In genomic region chr14:73237219-73237785, GRCh38 we compare ENCODE assay signal across 8 cellular contexts. TPM values are rescaled to one million over a fixed set of nuclear protein-coding genes. Genes with fewer than 3 reads are reported as not detected.
DNase-seq lines count a peak whose midpoint lies in the region; ATAC-seq, FAIRE-seq and TF ChIP-seq lines count a peak whose summit lies in the region.

PAPLN (plus strand) TSS chr14:73237506; CDS start chr14:73239779, 2,273 bp downstream.

- H3K9me2 ChIP-seq in OCI-LY7 (ENCODE audit: insufficient read depth, low read length) (no peaks in the 10 kb centered on the region), MM.1S (replicated peaks; ENCODE audit: insufficient read depth, low read length) (no peaks in the 10 kb centered on the region)

- H3K36me3 ChIP-seq in OCI-LY7 (ENCODE audit: insufficient read depth, low read length) (no peaks in the 10 kb centered on the region), endothelial cell of umbilical vein (ENCODE audit: control insufficient read depth in 2 of 2, extremely low read depth in 1 of 2, insufficient read depth in 2 of 2, low read length in 2 of 2) (no peaks in the 10 kb centered on the region), MM.1S (replicated peaks; ENCODE audit: insufficient read depth, low read length) (no peaks in the 10 kb centered on the region)

- dilution Hi-C loops in endothelial cell of umbilical vein (cut with MboI; ENCODE audit: extremely low pct_ligation_motif_present, low sequenced_read_pairs), result no loop called here

- H3K27me3 ChIP-seq in endothelial cell of umbilical vein (ENCODE audit: control insufficient read depth in 2 of 2, insufficient read depth in 2 of 2, low read length in 2 of 2) (peaks cover 5 to 6% of the 10 kb centered on the region in 2 experiments), MM.1S (replicated peaks; ENCODE audit: insufficient read depth, low read length) (peaks cover 11% of the 10 kb centered on the region)

- H3K4me3 ChIP-seq in OCI-LY7 (ENCODE audit: low read depth, low read length, poor library complexity, severe bottlenecking) (no peak within 1 kb of the TSS), endothelial cell of umbilical vein (replicated peaks in 1 of 3; ENCODE audit: insufficient read depth in 1 of 3, low read depth in 1 of 3, low read length in 3 of 3) (peak within 1 kb of the TSS in 2 of 3 experiments; percentile 34 to 44), MM.1S (ENCODE audit: low read length) (no peak within 1 kb of the TSS)

- H4K20me1 ChIP-seq in OCI-LY7 (ENCODE audit: insufficient read depth, low read length) (no peaks in the 10 kb centered on the region), endothelial cell of umbilical vein (replicated peaks; ENCODE audit: control insufficient read depth, extremely low read depth, insufficient read depth, low read length) (no peaks in the 10 kb centered on the region), MM.1S (ENCODE audit: insufficient read depth, low read length) (no peaks in the 10 kb centered on the region)

- H2AFZ ChIP-seq in OCI-LY7 (ENCODE audit: low read length), result no peak within 1 kb of the TSS
- peak within 1 kb of the TSS; percentile 44 for H2AFZ ChIP-seq in endothelial cell of umbilical vein (ENCODE audit: low read depth, low read length)
- H2AFZ ChIP-seq in MM.1S (ENCODE audit: low read length), result no peak within 1 kb of the TSS

- CTCF ChIA-PET in OCI-LY7 (lab: Charles Lee; ENCODE audit: unreplicated experiment) (no interaction called here), endothelial cell of umbilical vein (lab: Charles Lee) (interaction anchor here (1.5 kb wide), 2 partner anchors 58 to 64 kb away, joined by 3 to 8 read pairs; no protein-coding TSS in a partner anchor), HEK293T (lab: Yijun Ruan, JAX) (no interaction called here)

- H3K27ac Mint-ChIP-seq in naive thymus-derived CD8-positive, alpha-beta T cell, result peak within 1 kb of the TSS in 2 of 10 donors; percentile 54 to 63

- peak within 1 kb of the TSS; percentile 40; the same call in 1 of the 2 replicates for H3K4me2 ChIP-seq in OCI-LY7 (ENCODE audit: low read length)
- H3K4me2 ChIP-seq in endothelial cell of umbilical vein (ENCODE audit: insufficient read depth, low read length), result peak within 1 kb of the TSS; percentile 43
- H3K4me2 ChIP-seq in MM.1S (ENCODE audit: low read depth, low read length), result no peak within 1 kb of the TSS

- intact Hi-C loops in OCI-LY7 (cut with micrococcal nuclease; ENCODE audit: unreplicated experiment), result no loop called here
- intact Hi-C loops in endothelial cell of umbilical vein (cut with micrococcal nuclease), result no loop called here

- H3K4me1 ChIP-seq in OCI-LY7 (ENCODE audit: insufficient read depth, low read length, poor library complexity, severe bottlenecking) (peaks cover 32% of the 10 kb centered on the region), endothelial cell of umbilical vein (ENCODE audit: control insufficient read depth, extremely low read depth, insufficient read depth, low read length) (peaks cover 29% of the 10 kb centered on the region), MM.1S (ENCODE audit: low read length) (no peaks in the 10 kb centered on the region)

- H3F3A ChIP-seq in MM.1S (ENCODE audit: insufficient read depth, low read length), result no peaks in the 10 kb centered on the region

- H3K9me3 ChIP-seq in OCI-LY7 (ENCODE audit: low read length), result no peaks in the 10 kb centered on the region
- H3K9me3 ChIP-seq in endothelial cell of umbilical vein (replicated peaks; ENCODE audit: control insufficient read depth, insufficient read depth, low read length), result no peaks in the 10 kb centered on the region
- H3K9me3 ChIP-seq in MM.1S (replicated peaks; ENCODE audit: insufficient read depth, low read length), result no peaks in the 10 kb centered on the region

- BruUV-seq in OCI-LY7 (replicated peaks; lab: Mats Ljungman, UMichigan) (no TSS peak), endothelial cell of umbilical vein (replicated peaks; lab: Mats Ljungman, UMichigan) (no TSS peak)

- peaks cover 0 to 3% (median 2%) of the 10 kb centered on the region in 3 donors for H3K36me3 Mint-ChIP-seq in naive thymus-derived CD8-positive, alpha-beta T cell

- H3K27me3 Mint-ChIP-seq in naive thymus-derived CD8-positive, alpha-beta T cell, result peaks cover 38 to 83% (median 62%) of the 10 kb centered on the region in 5 donors

- peak within 1 kb of the TSS; percentile 13 to 86 (median 72) for H3K4me3 Mint-ChIP-seq in naive thymus-derived CD8-positive, alpha-beta T cell

- no peaks in the 10 kb centered on the region for H3K9me1 ChIP-seq in endothelial cell of umbilical vein (replicated peaks; ENCODE audit: control insufficient read depth, extremely low read depth, insufficient read depth, low read length)

- TF ChIP-seq POLR2A in endothelial cell of umbilical vein (IDR thresholded peaks at IDR 0.05; ENCODE audit: low read depth, low read length), result no peak

- ATAC-seq in naive thymus-derived CD8-positive, alpha-beta T cell, result peak; percentile 33 to 36

- no peak within 1 kb of the TSS for H3K9ac ChIP-seq in endothelial cell of umbilical vein (replicated peaks; ENCODE audit: extremely low read depth, insufficient read depth, low read length)
- no peak within 1 kb of the TSS for H3K9ac ChIP-seq in MM.1S (ENCODE audit: low read length)

- DNase-seq in NCI-H510A treated with DMSO at 0.1 percent for 48 hours (lab: John Stamatoyannopoulos, UW) (peak; percentile 23), NCI-H510A (lab: John Stamatoyannopoulos, UW) (no peak), OCI-LY7 (ENCODE audit: low spot score) (no peak), endothelial cell of umbilical vein (ENCODE audit: low read depth, low spot score) (no peak), HEK293T (ENCODE audit: extremely low spot score) (no peak), SIG-M5 treated with dmso at 0.1 percent for 504 hours (lab: John Stamatoyannopoulos, UW; ENCODE audit: unreplicated experiment) (no peak), MM.1S (no peak)
- no peak for DNase-seq in naive thymus-derived CD8-positive, alpha-beta T cell

- no peak within 1 kb of the TSS for H3K27ac ChIP-seq in OCI-LY7 (ENCODE audit: low read depth, low read length, poor library complexity, severe bottlenecking)
- H3K27ac ChIP-seq in endothelial cell of umbilical vein (ENCODE audit: insufficient read depth, low read depth, low read length), result no peak within 1 kb of the TSS
- H3K27ac ChIP-seq in MM.1S (ENCODE audit: low read length), result no peak within 1 kb of the TSS

- POLR2A ChIA-PET in OCI-LY7 (lab: Charles Lee) (interaction anchor here (0.5 kb wide), 1 partner anchor 212 kb away, joined by 4 read pairs; no protein-coding TSS in a partner anchor), endothelial cell of umbilical vein (lab: Charles Lee) (no interaction called here), HEK293T (lab: Yijun Ruan, JAX) (no interaction called here)
- POLR2A ChIA-PET in naive thymus-derived CD8-positive, alpha-beta T cell (lab: Charles Lee), result no interaction called here

- FAIRE-seq in endothelial cell of umbilical vein (lab: Jason Lieb, UNC), result no peak

- H3K9me3 Mint-ChIP-seq in naive thymus-derived CD8-positive, alpha-beta T cell, result no peaks in the 10 kb centered on the region

- H3K4me1 Mint-ChIP-seq in naive thymus-derived CD8-positive, alpha-beta T cell, result peaks cover 6 to 43% (median 17%) of the 10 kb centered on the region in 4 donors

- H3K79me2 ChIP-seq in OCI-LY7 (ENCODE audit: insufficient read depth, low read depth, low read length) (no peaks in the 10 kb centered on the region), endothelial cell of umbilical vein (ENCODE audit: control insufficient read depth, insufficient read depth, low read length) (no peaks in the 10 kb centered on the region), MM.1S (ENCODE audit: low read length) (no peaks in the 10 kb centered on the region)

- TF ChIP-seq CTCF in OCI-LY7 (conservative IDR thresholded peaks at IDR 0.05; ENCODE audit: low read length) (no peak), endothelial cell of umbilical vein (IDR thresholded peaks at IDR 0.05; ENCODE audit: extremely low read depth in 1 of 2, insufficient read depth in 1 of 2, low read depth in 1 of 2, low read length in 2 of 2) (no peak), MM.1S (IDR thresholded peaks at IDR 0.05; ENCODE audit: low read length) (no peak)

TF ChIP-seq in endothelial cell of umbilical vein, 7 proteins besides CTCF, POLR2A, EP300 and RAD21:
- no peak for TF ChIP-seq MYC (IDR thresholded peaks at IDR 0.05; ENCODE audit: low read depth, low read length)
- TF ChIP-seq JUN (IDR thresholded peaks at IDR 0.05; ENCODE audit: borderline replicate concordance, insufficient read depth, insufficient read length, low read depth), result no peak
- TF ChIP-seq EZH2 (IDR thresholded peaks at IDR 0.05; ENCODE audit: borderline replicate concordance, low read depth, low read length, severe bottlenecking), result peak; percentile 58

TF ChIP-seq in HEK293T, 16 proteins besides CTCF, POLR2A, EP300 and RAD21 (continues in another document):
- TF ChIP-seq TARDBP (IDR thresholded peaks at IDR 0.05) (no peak), FOXM1 (IDR thresholded peaks at IDR 0.05; ENCODE audit: borderline replicate concordance) (no peak), FOXK2 (IDR thresholded peaks at IDR 0.05) (no peak), ZNF384 (IDR thresholded peaks at IDR 0.05) (no peak), L3MBTL2 (conservative IDR thresholded peaks at IDR 0.05) (no peak), FOXA1 (IDR thresholded peaks at IDR 0.05) (no peak), NFRKB (IDR thresholded peaks at IDR 0.05) (no peak), SP1 (IDR thresholded peaks at IDR 0.05) (no peak), PKNOX1 (IDR thresholded peaks at IDR 0.05) (no peak)

RNA-seq across cellular contexts. Expression of gene PAPLN, which starts in this region (rescaled TPM):
- total RNA-seq in OCI-LY7 (2014; rRNA removed; shearing (Covaris generic)), result 2.8 and 4.0 TPM in 2 replicates
- total RNA-seq in OCI-LY7 (2022) (7.9 and 9.0 TPM in 2 replicates), endothelial cell of umbilical vein (3.1 and 6.4 TPM in 2 replicates)
- 5.5 and 6.0 TPM in 2 replicates for polyA plus RNA-seq in endothelial cell of umbilical vein
- 1.5 and 2.8 TPM in 2 replicates for polyA plus RNA-seq in endothelial cell of umbilical vein (2011; cell fraction: cytosol; rRNA removed)
- 23.3 and 32.9 TPM in 2 replicates for polyA plus RNA-seq in endothelial cell of umbilical vein (2011; cell fraction: nucleus; rRNA removed)
- polyA plus RNA-seq in endothelial cell of umbilical vein (2012), result 5.8 and 9.0 TPM in 2 replicates
- polyA minus RNA-seq in endothelial cell of umbilical vein, result 4.1 and 9.1 TPM in 2 replicates
- 0.82 TPM for polyA minus RNA-seq in endothelial cell of umbilical vein (2011; cell fraction: cytosol; rRNA and poly(A)+ RNA removed)
- 6.4 and 10.1 TPM in 2 replicates for polyA minus RNA-seq in endothelial cell of umbilical vein (2011; cell fraction: nucleus; rRNA and poly(A)+ RNA removed)
- under 1 TPM; 0.10 to 0.11 TPM for total RNA-seq in naive thymus-derived CD8-positive, alpha-beta T cell
- polyA plus RNA-seq in naive thymus-derived CD8-positive, alpha-beta T cell, result under 1 TPM; 0.07 to 0.37 (median 0.10) TPM

Comparison
In these comparisons a context has a peak if more than half of its experiments do, and no peak if none do; other contexts are left out.
1. Peak in ATAC-seq in naive thymus-derived CD8-positive, alpha-beta T cell; RNA of the gene not detected or under 1 TPM.
2. H3K4me3 ChIP-seq: peak in endothelial cell of umbilical vein (2 of 3); none in OCI-LY7 (single experiment) and MM.1S (single experiment).